In genomic region chr2:111661286-111661940, GRCh38 we compare ENCODE assay signal across 23 cellular contexts.
DNase-seq lines count a peak whose midpoint lies in the region; ATAC-seq, FAIRE-seq and TF ChIP-seq lines count a peak whose summit lies in the region.
"Had no signal": no experiment of that assay in that cellular context is flagged by ENCODE, and none has a peak within 500 bp of the region (broad histone marks: within the 10 kb centered on the region; RNA-seq: fewer than 3 reads in every experiment).

No MANE protein-coding gene starts in this region.

- H3K4me1 ChIP-seq in breast epithelium: no peaks in the 10 kb centered on the region
- H3K4me1 ChIP-seq in kidney (ENCODE audit: control insufficient read depth in 1 of 2, insufficient read depth in 1 of 2, low read depth in 1 of 2, low read length in 2 of 2): peaks cover 7 to 14% of the 10 kb centered on the region in 2 donors

- peak overlapping the region; percentile 99 for H3K27ac Mint-ChIP-seq in MCF 10A (ENCODE audit: low read depth, unreplicated experiment)
- peak overlapping the region; percentile 17 for H3K27ac Mint-ChIP-seq in dendritic cell treated with granulocyte-macrophage colony-stimulating factor and Interleukin-4, amounts not matched to agents 40 ng/mL and 50 ng/mL, for 4 days
- H3K27ac Mint-ChIP-seq: activated B cell treated with CpG ODN at 0.5 μM for 24 hours had no signal

- H3K36me3 ChIP-seq in breast epithelium (no peaks in the 10 kb centered on the region), kidney (ENCODE audit: control insufficient read depth in 1 of 2, insufficient read depth in 2 of 2, low read length in 2 of 2) (no peaks in the 10 kb centered on the region)
- H3K36me3 ChIP-seq: BLaER1, gastrocnemius medialis, lower lobe of right lung had no signal

- no peak overlapping the region for H3K4me3 Mint-ChIP-seq in MCF 10A (ENCODE audit: unreplicated experiment)
- H3K4me3 Mint-ChIP-seq in dendritic cell treated with granulocyte-macrophage colony-stimulating factor and Interleukin-4, amounts not matched to agents 40 ng/mL and 50 ng/mL, for 4 days: no peak overlapping the region
- H3K4me3 Mint-ChIP-seq: activated B cell treated with CpG ODN at 0.5 μM for 24 hours; activated CD4-positive, alpha-beta memory T cell treated with anti-CD3 and anti-CD28 coated beads, Interleukin-2, amount 10 ng/mL, durations not matched to agents 7 days and 5 days had no signal

- H3K4me3 ChIP-seq in breast epithelium (no peak overlapping the region), kidney (ENCODE audit: low read length in 2 of 2) (no peak overlapping the region)
- H3K4me3 ChIP-seq: BLaER1, gastrocnemius medialis, lower lobe of right lung had no signal

- H3K27me3 Mint-ChIP-seq in MCF 10A (ENCODE audit: insufficient read depth, unreplicated experiment): no peaks in the 10 kb centered on the region
- peaks cover 1% of the 10 kb centered on the region for H3K27me3 Mint-ChIP-seq in dendritic cell treated with granulocyte-macrophage colony-stimulating factor and Interleukin-4, amounts not matched to agents 40 ng/mL and 50 ng/mL, for 4 days
- H3K27me3 Mint-ChIP-seq: activated B cell treated with CpG ODN at 0.5 μM for 24 hours had no signal

- POLR2A ChIA-PET in MCF 10A (lab: Yijun Ruan, JAX): interaction anchor here (1.6 to 4.0 kb wide), 7 partner anchors 18 to 38 kb away, joined by 4 to 44 read pairs (median 22); no protein-coding TSS in a partner anchor

- DNase-seq in MCF 10A (ENCODE audit: unreplicated experiment) (no peak), breast epithelium (ENCODE audit: low spot score in 2 of 2) (no peak), kidney (no peak), urothelium cell line (ENCODE audit: low spot score) (no peak), NCI-H1417 (lab: John Stamatoyannopoulos, UW) (no peak)
- DNase-seq: activated B cell treated with CpG ODN at 0.5 μM for 24 hours; activated CD4-positive, alpha-beta memory T cell treated with anti-CD3 and anti-CD28 coated beads, Interleukin-2, amount 10 ng/mL, durations not matched to agents 7 days and 5 days; activated gamma-delta T cell; activated T-cell treated with anti-CD3 and anti-CD28 coated beads for 4 hours; gastrocnemius medialis; lower lobe of right lung; NCI-H2107; NCI-H524; nucleus accumbens; retina; stimulated activated CD4-positive, alpha-beta T cell treated with anti-CD3 and anti-CD28 coated beads, Interleukin-2, amount 100 ng/mL, for 48 hours; stimulated activated naive CD4-positive, alpha-beta T cell; T-helper 9 cell had no signal

- TF ChIP-seq CTCF in MCF 10A (IDR thresholded peaks at IDR 0.05; ENCODE audit: unreplicated experiment): no peak
- no peak for TF ChIP-seq CTCF in breast epithelium (IDR thresholded peaks at IDR 0.05)
- TF ChIP-seq CTCF in kidney (IDR thresholded peaks at IDR 0.05; ENCODE audit: borderline replicate concordance, extremely low read depth, insufficient read depth): no peak

- BruUV-seq in MCF 10A (replicated peaks; lab: Mats Ljungman, UMichigan): no TSS peak

- ATAC-seq in HG02610 (IDR thresholded peaks at IDR 0.05; ENCODE audit: unreplicated experiment): no peak
- no peak for ATAC-seq in HG03108 (IDR thresholded peaks at IDR 0.05; ENCODE audit: unreplicated experiment)
- ATAC-seq: gastrocnemius medialis, lower lobe of right lung had no signal

- no peaks in the 10 kb centered on the region for H3K27me3 ChIP-seq in breast epithelium
- H3K27me3 ChIP-seq: BLaER1, gastrocnemius medialis had no signal

- peaks cover 50% of the 10 kb centered on the region for H3K4me1 Mint-ChIP-seq in MCF 10A (ENCODE audit: insufficient read depth, unreplicated experiment)
- peaks cover 55% of the 10 kb centered on the region for H3K4me1 Mint-ChIP-seq in dendritic cell treated with granulocyte-macrophage colony-stimulating factor and Interleukin-4, amounts not matched to agents 40 ng/mL and 50 ng/mL, for 4 days (ENCODE audit: low read depth)

- no peaks in the 10 kb centered on the region for H3K9me3 ChIP-seq in breast epithelium
- H3K9me3 ChIP-seq in kidney (ENCODE audit: control insufficient read depth in 1 of 2, low read length in 2 of 2): no peaks in the 10 kb centered on the region
- H3K9me3 ChIP-seq: BLaER1, gastrocnemius medialis, lower lobe of right lung had no signal

- no peak overlapping the region for H3K9ac ChIP-seq in kidney (ENCODE audit: low read length in 2 of 2)
- H3K9ac ChIP-seq: BLaER1 had no signal

- intact Hi-C loops in MCF 10A (cut with micrococcal nuclease) (loop anchor here (5.0 kb wide), 1 partner anchor 34 kb away; no protein-coding TSS in a partner anchor), breast epithelium (cut with DNase I; ENCODE audit: low total_unique reads) (no loop called here), kidney (cut with DNase I) (no loop called here)
- intact Hi-C loops in dendritic cell treated with granulocyte-macrophage colony-stimulating factor and Interleukin-4, amounts not matched to agents 40 ng/mL and 50 ng/mL, for 4 days (cut with micrococcal nuclease): no loop called here

- CTCF ChIA-PET in MCF 10A (lab: Yijun Ruan, JAX): interaction anchor here (0.9 to 3.8 kb wide), 3 partner anchors 8 to 37 kb away, joined by 3 to 12 read pairs (median 4); no protein-coding TSS in a partner anchor

- H3K27ac ChIP-seq in breast epithelium (no peak overlapping the region), kidney (ENCODE audit: low read depth in 2 of 2, low read length in 2 of 2) (peak overlapping the region; percentile 26 to 43)
- H3K27ac ChIP-seq: BLaER1, gastrocnemius medialis, HL-60, lower lobe of right lung had no signal

- no peak for TF ChIP-seq POLR2A in breast epithelium (IDR thresholded peaks at IDR 0.05)

- H3K9me3 Mint-ChIP-seq in MCF 10A (ENCODE audit: unreplicated experiment): no peaks in the 10 kb centered on the region
- H3K9me3 Mint-ChIP-seq in dendritic cell treated with granulocyte-macrophage colony-stimulating factor and Interleukin-4, amounts not matched to agents 40 ng/mL and 50 ng/mL, for 4 days: no peaks in the 10 kb centered on the region
- H3K9me3 Mint-ChIP-seq: activated B cell treated with CpG ODN at 0.5 μM for 24 hours; activated CD4-positive, alpha-beta memory T cell treated with anti-CD3 and anti-CD28 coated beads, Interleukin-2, amount 10 ng/mL, durations not matched to agents 7 days and 5 days had no signal

- FAIRE-seq in kidney (lab: Jason Lieb, UNC) (no peak), urothelium cell line (lab: Jason Lieb, UNC) (no peak)

- peaks cover 4% of the 10 kb centered on the region for H3K36me3 Mint-ChIP-seq in MCF 10A (ENCODE audit: insufficient read depth, unreplicated experiment)
- no peaks in the 10 kb centered on the region for H3K36me3 Mint-ChIP-seq in dendritic cell treated with granulocyte-macrophage colony-stimulating factor and Interleukin-4, amounts not matched to agents 40 ng/mL and 50 ng/mL, for 4 days (ENCODE audit: low read depth)

Comparison
In these comparisons a context has a peak if more than half of its experiments do, and no peak if none do; other contexts are left out.
1. H3K27ac ChIP-seq: peak in kidney (2 of 2); none in breast epithelium (0 of 2).